Comparison of ENCODE assay signal across 8 cellular contexts in the genomic region with DNA sequence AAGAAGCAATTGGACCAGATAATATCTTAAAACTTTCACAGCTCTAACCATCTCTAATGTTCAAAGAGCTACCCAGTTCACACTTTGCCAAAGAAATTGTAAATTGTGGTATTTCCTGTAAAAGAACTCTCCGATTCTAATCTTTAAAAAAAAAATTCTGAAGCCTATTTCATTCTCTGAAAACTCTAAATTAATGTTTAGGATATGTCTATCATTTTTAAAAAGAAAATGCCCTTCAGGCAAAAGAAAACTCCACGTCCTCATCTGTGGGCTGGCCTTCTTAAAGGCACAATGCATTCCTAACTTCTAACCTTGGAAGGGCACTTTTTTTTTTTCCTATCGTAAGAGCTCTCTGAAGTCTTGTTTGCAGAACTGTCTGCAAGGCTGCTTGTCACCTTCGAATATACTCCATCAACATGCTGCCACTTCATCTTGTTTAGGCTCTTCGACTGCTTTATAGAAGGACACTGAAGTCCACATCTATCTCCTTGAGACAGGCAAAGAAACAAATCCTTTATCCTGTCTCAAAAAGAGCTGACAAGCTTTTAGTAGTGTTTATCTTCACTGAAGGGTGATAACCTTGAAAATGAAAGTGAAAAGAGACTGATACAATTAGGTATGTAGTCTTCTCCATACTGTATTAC.
DNase-seq lines count a peak whose midpoint lies in the region; ATAC-seq and TF ChIP-seq lines count a peak whose summit lies in the region.

No MANE protein-coding gene starts in this region.

- H3K36me3 Mint-ChIP-seq in GM23338 (ENCODE audit: low read depth) = no peaks in the 10 kb centered on the region

- no peak for TF ChIP-seq POLR2A in stomach (IDR thresholded peaks at IDR 0.05)

- H3K4me3 Mint-ChIP-seq in GM23338 = no peak overlapping the region

- peaks cover 8% of the 10 kb centered on the region; the same call in 2 of the 3 replicates for H3K4me1 Mint-ChIP-seq in GM23338

- no peaks in the 10 kb centered on the region for H3F3A ChIP-seq in GM23338 (replicated peaks; ENCODE audit: low read depth)

- no peak overlapping the region for H3K27ac Mint-ChIP-seq in GM23338

- H3K27me3 ChIP-seq in GM23338 (ENCODE audit: insufficient read depth) (no peaks in the 10 kb centered on the region), stomach (no peaks in the 10 kb centered on the region)

- TF ChIP-seq CTCF in GM12865 (IDR thresholded peaks at IDR 0.05; ENCODE audit: insufficient read depth, low read depth, low read length, missing control alignments) = no peak
- TF ChIP-seq CTCF in GM23338 (conservative IDR thresholded peaks at IDR 0.05; ENCODE audit: low read depth in 2 of 2) = no peak
- TF ChIP-seq CTCF in coronary artery (IDR thresholded peaks at IDR 0.05) = no peak
- no peak for TF ChIP-seq CTCF in stomach (IDR thresholded peaks at IDR 0.05)

- H3K27me3 Mint-ChIP-seq in GM23338 (ENCODE audit: insufficient read depth, low read depth, poor library complexity) = peaks cover 2% of the 10 kb centered on the region

- 10 to 15% (median 14%) methylated on average over 5 of the region's 5 CpGs for WGBS in stomach, 5 donors

- TF ChIP-seq EP300 in stomach (IDR thresholded peaks at IDR 0.05) = no peak

- intact Hi-C loops in stomach (cut with DNase I; ENCODE audit: low total_unique reads) (no loop called here), sciatic nerve (cut with DNase I) (no loop called here)

- peak; percentile 38 for DNase-seq in GM12865 (ENCODE audit: low read depth)
- DNase-seq in GM23338 (ENCODE audit: low spot score) = no peak
- DNase-seq in NCI-H69 (lab: John Stamatoyannopoulos, UW) = peak; percentile 1
- no peak for DNase-seq in coronary artery (ENCODE audit: low spot score)
- DNase-seq in stomach = no peak
- DNase-seq in sciatic nerve (ENCODE audit: low spot score) = no peak
- no peak for DNase-seq in NK-92 treated with Interleukin-12 subunit alpha and Interleukin-12 subunit beta, amount 100 ng/mL, for 24 hours (lab: John Stamatoyannopoulos, UW)
- DNase-seq in NCI-H2196 treated with DMSO at 0.1 percent for 48 hours (lab: John Stamatoyannopoulos, UW; ENCODE audit: unreplicated experiment) = no peak

- no peaks in the 10 kb centered on the region for H3K79me2 ChIP-seq in GM23338 (replicated peaks; ENCODE audit: insufficient read depth)

- H3K27ac ChIP-seq in GM23338 (ENCODE audit: low read depth) (no peak overlapping the region), coronary artery (no peak overlapping the region), stomach (peak overlapping the region in 3 of 5 donors; percentile 24 to 59 (median 25))

- no peak overlapping the region for H3K4me2 ChIP-seq in GM23338

- peak overlapping the region; percentile 38; the same call in 1 of the 2 replicates for H2AFZ ChIP-seq in GM23338

- ATAC-seq in GM23338 (peak; percentile 37; the same call in 1 of the 3 replicates), sciatic nerve (no peak)

- H3K9me2 ChIP-seq in GM23338 (ENCODE audit: insufficient read depth) = 0 out of 2 replicates have a peak, but pooled peaks cover under 1% of the 10 kb centered on the region

- H3K9me3 Mint-ChIP-seq in GM23338 = no peaks in the 10 kb centered on the region; the same call in 2 of the 3 replicates

- H3K4me3 ChIP-seq in GM12865 (ENCODE audit: low read depth, low read length) (peak overlapping the region; percentile 52), GM23338 (no peak overlapping the region), coronary artery (peak overlapping the region; percentile 40), stomach (peak overlapping the region in 1 of 4 donors; percentile 10)

- no peaks in the 10 kb centered on the region; the same call in 1 of the 2 replicates for H3K4me1 ChIP-seq in GM23338 (ENCODE audit: insufficient read depth)
- peaks cover 0 to 47% (median 12%) of the 10 kb centered on the region in 4 donors for H3K4me1 ChIP-seq in stomach

- H3K9me3 ChIP-seq in stomach = no peaks in the 10 kb centered on the region

- H4K20me1 ChIP-seq in GM23338 (replicated peaks; ENCODE audit: insufficient read depth) = no peaks in the 10 kb centered on the region

- H3K36me3 ChIP-seq in GM23338 (ENCODE audit: insufficient read depth) = no peaks in the 10 kb centered on the region
- no peaks in the 10 kb centered on the region for H3K36me3 ChIP-seq in stomach

TF ChIP-seq in GM23338, 12 proteins besides CTCF, POLR2A, EP300 and RAD21:
- TF ChIP-seq ETS1 (IDR thresholded peaks at IDR 0.05) = no peak
- no peak for TF ChIP-seq CREB1 (CRISPR knock-in tag; IDR thresholded peaks at IDR 0.05; ENCODE audit: low read depth)
TF ChIP-seq in GM23338: peak in this region for 0.

Comparison
In these comparisons a context has a peak if more than half of its experiments do, and no peak if none do; other contexts are left out.
1. DNase-seq: peak in GM12865 (single experiment) and NCI-H69 (single experiment); none in GM23338 (single experiment), coronary artery (single experiment), stomach (single experiment), sciatic nerve (single experiment), NK-92 treated with Interleukin-12 subunit alpha and Interleukin-12 subunit beta, amount 100 ng/mL, for 24 hours (single experiment) and NCI-H2196 treated with DMSO at 0.1 percent for 48 hours (single experiment).
2. H3K27ac ChIP-seq: peak in stomach (3 of 5); none in GM23338 (single experiment) and coronary artery (0 of 2).